ENCODE assay signal across 10 cellular contexts in the genomic region with DNA sequence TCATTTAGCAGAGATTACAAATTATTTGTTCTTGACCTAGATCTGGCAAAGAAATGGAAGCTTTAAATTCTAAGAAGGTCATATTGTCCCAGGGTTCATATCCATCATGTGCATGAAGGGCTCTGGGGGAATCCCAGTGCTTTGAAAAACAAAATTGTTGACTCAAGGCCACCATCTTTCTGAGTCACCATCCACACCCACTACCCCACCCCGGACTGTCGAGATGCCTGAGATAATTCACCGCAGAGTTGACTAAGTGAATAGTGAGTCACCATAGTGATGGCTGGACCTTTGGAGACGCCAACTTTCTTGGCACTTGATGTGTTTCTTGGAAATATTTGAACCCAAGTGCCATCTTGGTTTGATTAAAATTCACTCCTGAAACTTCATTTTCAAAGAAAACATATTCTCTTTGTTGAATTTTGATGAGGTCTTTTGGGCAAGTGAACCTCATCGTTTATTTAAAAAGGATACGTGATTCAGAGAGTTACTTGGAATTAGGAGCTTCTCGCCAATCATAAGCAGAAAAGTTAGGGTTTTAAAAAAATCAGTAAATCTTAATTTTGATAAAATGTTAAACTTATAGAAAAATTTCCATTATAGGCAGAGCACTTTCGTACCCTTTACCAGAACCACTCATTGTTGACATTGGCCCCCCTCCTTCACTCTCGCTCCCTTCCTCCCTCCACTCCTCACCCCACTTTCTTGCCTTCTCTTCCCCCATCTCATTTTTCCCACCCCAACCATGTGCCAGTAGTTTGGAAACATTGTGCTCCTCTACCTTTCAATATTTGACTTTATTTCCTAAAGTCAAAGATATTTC. TPM values are rescaled to one million over a fixed set of nuclear protein-coding genes. Genes with fewer than 3 reads are reported as not detected.
DNase-seq lines count a peak whose midpoint lies in the region; TF ChIP-seq lines count a peak whose summit lies in the region.
"Not testable (repeated sequence)": the region's sequence is repeated elsewhere in the genome, so short reads cannot be mapped to it uniquely, and the experiment has no call there.
"Had no signal": no experiment of that assay in that cellular context is flagged by ENCODE, and none has a peak within 500 bp of the region (broad histone marks: within the 10 kb centered on the region; RNA-seq: fewer than 3 reads in every experiment).

No MANE protein-coding gene starts in this region.

- H3K4me3 ChIP-seq in fibroblast of villous mesenchyme (ENCODE audit: low read depth, low read length) = not testable (repeated sequence)

- not testable (repeated sequence) for TF ChIP-seq CTCF in fibroblast of villous mesenchyme (IDR thresholded peaks at IDR 0.05; ENCODE audit: insufficient read depth, low read depth, low read length)

- DNase-seq in CD1c-positive myeloid dendritic cell (ENCODE audit: extremely low spot score) (peak; percentile 78), HS-5 (ENCODE audit: low read depth) (peak; percentile 72), SW 1271 (lab: John Stamatoyannopoulos, UW) (peak; percentile 85 to 91), astrocyte of the hippocampus (ENCODE audit: low read depth, low spot score) (peak; percentile 95), fibroblast of villous mesenchyme (ENCODE audit: low read depth) (peak; percentile 86), renal cortical epithelial cell (ENCODE audit: low read depth) (peak; percentile 97)
- peak; percentile 53 for DNase-seq in activated CD8-positive, alpha-beta memory T cell treated with anti-CD3 and anti-CD28 coated beads, Interleukin-2, amount 50 U/mL, for 24 hours (ENCODE audit: extremely low read depth)
- DNase-seq in stimulated activated CD8-positive, alpha-beta memory T cell treated with anti-CD3 and anti-CD28 coated beads, Interleukin-7, amount 100 ng/mL, for 48 hours (ENCODE audit: extremely low read depth in 1 of 2, low read depth in 1 of 2) = peak; percentile 67 to 88

RNA-seq across cellular contexts. Expression of a gene that starts 53.0 kb away (rescaled TPM):
- not detected in 2 replicates for total RNA-seq in fibroblast of villous mesenchyme
- not detected in 2 replicates for total RNA-seq in renal cortical epithelial cell
- total RNA-seq: left lobe of liver, occipital lobe had no signal
